Comparison of ENCODE assay signal across 8 cellular contexts in the genomic region with DNA sequence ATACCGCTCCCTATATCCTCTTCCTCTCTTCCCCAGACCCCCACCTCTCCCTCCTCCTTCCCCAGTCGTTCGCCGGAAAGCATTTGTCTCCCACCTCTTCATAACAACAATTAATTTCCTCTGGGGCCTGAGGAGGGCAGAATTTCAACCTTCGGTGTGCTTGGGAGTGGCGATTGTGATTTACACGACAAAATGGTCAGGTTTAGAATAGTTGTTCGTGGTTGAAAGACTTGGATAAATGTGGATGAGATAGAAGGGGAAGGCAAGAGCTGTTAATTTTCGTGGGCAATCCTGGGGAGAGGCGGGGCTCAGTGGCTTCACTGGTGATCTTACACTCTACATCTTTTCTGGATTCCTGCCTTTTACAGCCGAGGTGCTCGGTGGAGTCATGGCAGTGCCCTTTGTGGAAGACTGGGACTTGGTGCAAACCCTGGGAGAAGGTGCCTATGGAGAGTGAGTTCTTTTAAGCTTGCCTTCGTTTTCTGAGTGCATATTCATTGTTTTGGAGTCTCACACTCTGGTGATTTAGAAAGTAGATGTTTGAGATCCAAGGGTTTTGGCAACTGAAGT. TPM values are rescaled to one million over a fixed set of nuclear protein-coding genes. Genes with fewer than 3 reads are reported as not detected.
A peak's percentile ranks its signal among the peaks of the same experiment; 100 is the strongest.
DNase-seq lines count a peak whose midpoint lies in the region; ATAC-seq and TF ChIP-seq lines count a peak whose summit lies in the region.

No MANE protein-coding gene starts in this region.

- TF ChIP-seq RAD21 in SK-N-SH (IDR thresholded peaks at IDR 0.05; ENCODE audit: low read length) = peak; percentile 17; the same call in 1 of the 2 replicates

- TF ChIP-seq EP300 in SK-N-SH (IDR thresholded peaks at IDR 0.05; ENCODE audit: borderline replicate concordance in 1 of 2, low read depth in 1 of 2, low read length in 1 of 2) = no peak

- H4K20me1 ChIP-seq in SK-N-SH (ENCODE audit: insufficient read depth) = no peaks in the 10 kb centered on the region

- peaks cover 44% of the 10 kb centered on the region for H3F3A ChIP-seq in SK-N-SH (replicated peaks; ENCODE audit: insufficient read depth)

- H3K4me3 ChIP-seq in SK-N-SH (ENCODE audit: low read depth in 2 of 2, low read length in 1 of 2) (peak overlapping the region; percentile 77 to 79), ectodermal cell (ENCODE audit: insufficient read depth, low read depth, low read length) (peak overlapping the region; percentile 86), mucosa of rectum (ENCODE audit: low read length in 2 of 2) (peak overlapping the region; percentile 80 to 92)

- peak overlapping the region; percentile 88 for H3K4me2 ChIP-seq in SK-N-SH

- DNase-seq in COLO668 (lab: John Stamatoyannopoulos, UW; ENCODE audit: unreplicated experiment) (peak; percentile 32), SK-N-SH (no peak), SIG-M5 treated with dmso at 0.1 percent for 504 hours (lab: John Stamatoyannopoulos, UW; ENCODE audit: unreplicated experiment) (no peak)
- no peak for DNase-seq in stimulated activated CD4-positive, alpha-beta T cell treated with anti-CD3 and anti-CD28 coated beads, Interleukin-2, amount 100 ng/mL, for 24 hours

- peak; percentile 30 for ATAC-seq in GM19035 (IDR thresholded peaks at IDR 0.05; ENCODE audit: unreplicated experiment)
- peak; percentile 36 for ATAC-seq in HG03196 (IDR thresholded peaks at IDR 0.05; ENCODE audit: unreplicated experiment)

- TF ChIP-seq CTCF in SK-N-SH (IDR thresholded peaks at IDR 0.05) = peak; percentile 58

- no peaks in the 10 kb centered on the region for H3K9me3 ChIP-seq in SK-N-SH
- H3K9me3 ChIP-seq in ectodermal cell (ENCODE audit: control insufficient read depth, low read length) = no peaks in the 10 kb centered on the region
- H3K9me3 ChIP-seq in mucosa of rectum (ENCODE audit: control insufficient read depth in 2 of 2, low read length in 2 of 2) = no peaks in the 10 kb centered on the region

- 2% methylated on average over 13 of the region's 13 CpGs for WGBS in SK-N-SH (ENCODE audit: low lambda C conversion rate)
- 0% methylated on average over 13 of the region's 13 CpGs for WGBS in ectodermal cell, 2 experiments

- H3K9me2 ChIP-seq in SK-N-SH = no peaks in the 10 kb centered on the region

- CTCF ChIA-PET in SK-N-SH (lab: Yijun Ruan, JAX) = interaction anchor here (0.9 to 2.0 kb wide), 7 partner anchors 10 to 255 kb away, joined by 3 to 8 read pairs (median 5); partner anchors contain the start of gene EI24

- POLR2A ChIA-PET in SK-N-SH (lab: Yijun Ruan, JAX) = interaction anchor here (0.7 kb wide), 1 partner anchor 34 kb away, joined by 4 read pairs; the partner anchor contains the start of gene STT3A

- H3K27me3 ChIP-seq in SK-N-SH (ENCODE audit: insufficient read depth) = no peaks in the 10 kb centered on the region
- no peaks in the 10 kb centered on the region for H3K27me3 ChIP-seq in ectodermal cell (ENCODE audit: control insufficient read depth, insufficient read depth, low read length, poor library complexity, severe bottlenecking)
- no peaks in the 10 kb centered on the region for H3K27me3 ChIP-seq in mucosa of rectum (ENCODE audit: control insufficient read depth in 2 of 2, insufficient read depth in 2 of 2, low read length in 2 of 2)

- H3K9ac ChIP-seq in SK-N-SH (peak overlapping the region; percentile 78), mucosa of rectum (ENCODE audit: low read depth in 1 of 2, low read length in 2 of 2) (peak overlapping the region; percentile 89 to 90)

- H2AFZ ChIP-seq in SK-N-SH (ENCODE audit: low read depth) = peak overlapping the region; percentile 80

- peak overlapping the region; percentile 92 to 97 for H3K27ac ChIP-seq in SK-N-SH (ENCODE audit: low read depth in 2 of 2, low read length in 1 of 2)
- peak overlapping the region; percentile 99 for H3K27ac ChIP-seq in ectodermal cell (ENCODE audit: insufficient read depth, low read depth, low read length, poor library complexity, severe bottlenecking)
- peak overlapping the region; percentile 9 to 94 for H3K27ac ChIP-seq in mucosa of rectum (ENCODE audit: low read depth in 2 of 2, low read length in 2 of 2)

- H3K36me3 ChIP-seq in SK-N-SH (replicated peaks in 1 of 2; ENCODE audit: control insufficient read depth in 1 of 2, insufficient read depth in 2 of 2, low read length in 1 of 2) (peaks cover 16 to 30% of the 10 kb centered on the region in 2 experiments), ectodermal cell (ENCODE audit: control insufficient read depth, insufficient read depth, low read length) (peaks cover 7% of the 10 kb centered on the region), mucosa of rectum (ENCODE audit: control insufficient read depth in 2 of 2, insufficient read depth in 2 of 2, low read length in 2 of 2) (peaks cover 2 to 4% of the 10 kb centered on the region in 2 donors)

- H3K79me2 ChIP-seq in SK-N-SH (ENCODE audit: insufficient read depth) = peaks cover 39% of the 10 kb centered on the region

- H3K4me1 ChIP-seq in SK-N-SH (ENCODE audit: control insufficient read depth in 1 of 2, insufficient read depth in 2 of 2, low read depth in 1 of 2, low read length in 1 of 2) (peaks cover 4 to 11% of the 10 kb centered on the region in 2 experiments; a peak in 3 of 4 replicates), ectodermal cell (ENCODE audit: control insufficient read depth, insufficient read depth, low read length) (no peaks in the 10 kb centered on the region), mucosa of rectum (ENCODE audit: control insufficient read depth in 2 of 2, insufficient read depth in 2 of 2, low read length in 2 of 2) (peaks cover 9 to 13% of the 10 kb centered on the region in 2 donors)

TF ChIP-seq in SK-N-SH, 30 proteins besides CTCF, POLR2A, EP300 and RAD21:
- TF ChIP-seq YY1 (IDR thresholded peaks at IDR 0.05; ENCODE audit: low read depth) (peak; percentile 27), MXI1 (IDR thresholded peaks at IDR 0.05; ENCODE audit: low read depth, low read length) (0 out of 2 replicates have a peak, but pooled peaks have one; percentile 34), FOXJ3 (CRISPR knock-in tag; IDR thresholded peaks at IDR 0.05) (no peak), POLR2AphosphoS5 (IDR thresholded peaks at IDR 0.05; ENCODE audit: low read depth, low read length) (no peak), SMC3 (IDR thresholded peaks at IDR 0.05; ENCODE audit: low read depth, low read length) (0 out of 2 replicates have a peak, but pooled peaks have one; percentile 14), ELF1 (IDR thresholded peaks at IDR 0.05) (0 out of 2 replicates have a peak, but pooled peaks have one; percentile 4)

RNA-seq across cellular contexts. Expression of gene CHEK1, which starts 1.5 kb away (rescaled TPM):
- 12.1 and 14.8 TPM in 2 replicates for polyA plus RNA-seq in SK-N-SH (2012; rRNA removed)
- polyA plus RNA-seq in SK-N-SH (2012; cell fraction: cytosol; rRNA removed) = 16.6 and 17.9 TPM in 2 replicates
- polyA plus RNA-seq in SK-N-SH (2012; cell fraction: nucleus; rRNA removed) = 5.2 and 10.9 TPM in 2 replicates
- polyA plus RNA-seq in ectodermal cell (2013, experiment 1 of 4) = 99.6 TPM
- polyA plus RNA-seq in ectodermal cell (2013, experiment 2 of 4) = 96.6 TPM
- 71.4 TPM for polyA plus RNA-seq in ectodermal cell (2013, experiment 3 of 4)
- 76.1 TPM for polyA plus RNA-seq in ectodermal cell (2013, experiment 4 of 4)

RNA-seq across cellular contexts. Expression of gene STT3A, which starts 33.8 kb away (rescaled TPM):
- polyA plus RNA-seq in SK-N-SH (2012; rRNA removed) = 101 and 156 TPM in 2 replicates
- 89.0 and 114 TPM in 2 replicates for polyA plus RNA-seq in SK-N-SH (2012; cell fraction: cytosol; rRNA removed)
- polyA plus RNA-seq in SK-N-SH (2012; cell fraction: nucleus; rRNA removed) = 68.1 and 118 TPM in 2 replicates
- polyA plus RNA-seq in ectodermal cell (2013, experiment 1 of 4) = 151 TPM
- polyA plus RNA-seq in ectodermal cell (2013, experiment 2 of 4) = 164 TPM
- 138 TPM for polyA plus RNA-seq in ectodermal cell (2013, experiment 3 of 4)
- 160 TPM for polyA plus RNA-seq in ectodermal cell (2013, experiment 4 of 4)

RNA-seq across cellular contexts. Expression of gene ACRV1, which starts 54.2 kb away (rescaled TPM):
- polyA plus RNA-seq in SK-N-SH (2012; rRNA removed) = not detected in 2 replicates
- polyA plus RNA-seq in SK-N-SH (2012; cell fraction: cytosol; rRNA removed) = 0.05 TPM in 1 of 2 replicates, not detected in the other
- 0.06 TPM in 1 of 2 replicates, not detected in the other for polyA plus RNA-seq in SK-N-SH (2012; cell fraction: nucleus; rRNA removed)
- not detected for polyA plus RNA-seq in ectodermal cell (2013, experiment 1 of 4)
- not detected for polyA plus RNA-seq in ectodermal cell (2013, experiment 2 of 4)
- not detected for polyA plus RNA-seq in ectodermal cell (2013, experiment 3 of 4)
- not detected for polyA plus RNA-seq in ectodermal cell (2013, experiment 4 of 4)

RNA-seq across cellular contexts. Expression of gene EI24, which starts 57.2 kb away (rescaled TPM):
- 85.5 and 104 TPM in 2 replicates for polyA plus RNA-seq in SK-N-SH (2012; rRNA removed)
- 119 and 123 TPM in 2 replicates for polyA plus RNA-seq in SK-N-SH (2012; cell fraction: cytosol; rRNA removed)
- 18.1 and 29.0 TPM in 2 replicates for polyA plus RNA-seq in SK-N-SH (2012; cell fraction: nucleus; rRNA removed)
- polyA plus RNA-seq in ectodermal cell (2013, experiment 1 of 4) = 163 TPM
- polyA plus RNA-seq in ectodermal cell (2013, experiment 2 of 4) = 159 TPM
- 111 TPM for polyA plus RNA-seq in ectodermal cell (2013, experiment 3 of 4)
- polyA plus RNA-seq in ectodermal cell (2013, experiment 4 of 4) = 125 TPM
